1 cellular context compared by ENCODE assay signal in genomic region chr12:31959051-31959700, GRCh38.
A peak's percentile ranks its signal among the peaks of the same experiment; 100 is the strongest.
TF ChIP-seq lines count a peak whose summit lies in the region.

Gene RESF1, plus strand, starts transcription at chr12:31959415. Its CDS starts 21,541 bp downstream, at chr12:31980956.

TF ChIP-seq in K562, 482 proteins besides CTCF, POLR2A, EP300 and RAD21 (continued from another document and continues in another):
- peak; percentile 84 for TF ChIP-seq FOXM1 (IDR thresholded peaks at IDR 0.05; ENCODE audit: low read depth)
- peak; percentile 34; the same call in 1 of the 2 replicates for TF ChIP-seq FOXM1 (CRISPR knock-in tag; IDR thresholded peaks at IDR 0.05; ENCODE audit: low read depth)
- peak; percentile 63 for TF ChIP-seq MGA (IDR thresholded peaks at IDR 0.05)
- TF ChIP-seq HINFP (tag; conservative IDR thresholded peaks at IDR 0.05; ENCODE audit: low read depth), result peak; percentile 90
- 0 out of 2 replicates have a peak, but pooled peaks have one; percentile 37 for TF ChIP-seq NR3C1 (CRISPR knock-in tag; IDR thresholded peaks at IDR 0.05)
- 0 out of 2 replicates have a peak, but pooled peaks have one; percentile 11 for TF ChIP-seq MBD2 (IDR thresholded peaks at IDR 0.05; ENCODE audit: borderline replicate concordance, low read depth)
- peak; percentile 71 for TF ChIP-seq ATF7 (IDR thresholded peaks at IDR 0.05)
- peak; percentile 90 for TF ChIP-seq CBX1 (IDR thresholded peaks at IDR 0.05; ENCODE audit: low read depth)
- TF ChIP-seq NBN (IDR thresholded peaks at IDR 0.05; ENCODE audit: low read depth), result peak; percentile 73; the same call in 1 of the 2 replicates
- 0 out of 2 replicates have a peak, but pooled peaks have one; percentile 23 for TF ChIP-seq ELF2 (CRISPR knock-in tag; IDR thresholded peaks at IDR 0.05)
- peak; percentile 65; the same call in 1 of the 2 replicates for TF ChIP-seq JUND (IDR thresholded peaks at IDR 0.05; ENCODE audit: borderline replicate concordance, low read depth, low read length)
- no peak; the same call in 2 of the 3 replicates for TF ChIP-seq JUND (tag; IDR thresholded peaks at IDR 0.05; ENCODE audit: borderline replicate concordance, low read depth, low read length)
- no peak for TF ChIP-seq TAF15 (IDR thresholded peaks at IDR 0.05; ENCODE audit: low read depth, low read length)
- no peak for TF ChIP-seq PHTF2 (CRISPR knock-in tag; IDR thresholded peaks at IDR 0.05)
- peak; percentile 24 for TF ChIP-seq NCOR1 (IDR thresholded peaks at IDR 0.05)
- TF ChIP-seq HDAC2 (IDR thresholded peaks at IDR 0.05), result 0 out of 2 replicates have a peak, but pooled peaks have one; percentile 57
- peak; percentile 72 for TF ChIP-seq EP400 (IDR thresholded peaks at IDR 0.05)
- TF ChIP-seq ZNF316 (IDR thresholded peaks at IDR 0.05), result peak; percentile 100
- 0 out of 2 replicates have a peak, but pooled peaks have one; percentile 28 for TF ChIP-seq HNRNPL (IDR thresholded peaks at IDR 0.05; ENCODE audit: low read depth, low read length)
- 0 out of 2 replicates have a peak, but pooled peaks have one; percentile 26 for TF ChIP-seq NCOA1 (IDR thresholded peaks at IDR 0.05; ENCODE audit: low read depth)
- TF ChIP-seq ZNF592 (IDR thresholded peaks at IDR 0.05), result peak; percentile 53
- TF ChIP-seq ATF1 (CRISPR knock-in tag; IDR thresholded peaks at IDR 0.05), result no peak
- TF ChIP-seq ATF1 (tag; IDR thresholded peaks at IDR 0.05), result peak; percentile 78
- TF ChIP-seq GMEB1 (CRISPR knock-in tag; IDR thresholded peaks at IDR 0.05), result peak; percentile 53
- peak; percentile 64 for TF ChIP-seq CREM (IDR thresholded peaks at IDR 0.05; ENCODE audit: low read depth)
- no peak for TF ChIP-seq MAX (CRISPR knock-in tag; IDR thresholded peaks at IDR 0.05)
- 0 out of 2 replicates have a peak, but pooled peaks have one; percentile 61 for TF ChIP-seq SUPT5H (IDR thresholded peaks at IDR 0.05)
- peak in 1 of 3 experiments; percentile 58; a peak in 1 of 6 replicates for TF ChIP-seq ZBTB11 (CRISPR knock-in tag; IDR thresholded peaks at IDR 0.05)
- TF ChIP-seq ZFX (CRISPR knock-in tag; IDR thresholded peaks at IDR 0.05), result peak; percentile 95
- peak; percentile 13 for TF ChIP-seq ZFP36 (IDR thresholded peaks at IDR 0.05; ENCODE audit: low read depth, low read length, partially characterized antibody)
- peak; percentile 63 for TF ChIP-seq POLR2B (IDR thresholded peaks at IDR 0.05; ENCODE audit: low read depth, partially characterized antibody)
- no peak for TF ChIP-seq PHB (CRISPR knock-in tag; IDR thresholded peaks at IDR 0.05)
